Comparison of ENCODE assay signal across 19 cellular contexts in genomic region chr17:44466339-44466738, GRCh38.
"Had no signal": no experiment of that assay in that cellular context is flagged by ENCODE, and none has a peak within 500 bp of the region (broad histone marks: within the 10 kb centered on the region; RNA-seq: fewer than 3 reads in every experiment).

No MANE protein-coding gene starts in this region.

- H3K36me3 ChIP-seq: thoracic aorta had no signal

- H3K4me2 ChIP-seq: smooth muscle cell had no signal

- H3K27me3 ChIP-seq: body of pancreas, heart left ventricle, neutrophil, right atrium auricular region had no signal

- H3K4me3 Mint-ChIP-seq: activated naive CD4-positive, alpha-beta T cell treated with anti-CD3 and anti-CD28 coated beads, Interleukin-2, amount 10 ng/mL, durations not matched to agents 7 days and 5 days; dendritic cell treated with granulocyte-macrophage colony-stimulating factor and Interleukin-4, amounts not matched to agents 40 ng/mL and 50 ng/mL, for 4 days; naive B cell had no signal

- H3K27me3 Mint-ChIP-seq: activated naive CD4-positive, alpha-beta T cell treated with anti-CD3 and anti-CD28 coated beads, Interleukin-2, amount 10 ng/mL, durations not matched to agents 7 days and 5 days; dendritic cell treated with granulocyte-macrophage colony-stimulating factor and Interleukin-4, amounts not matched to agents 40 ng/mL and 50 ng/mL, for 4 days; naive B cell had no signal

- H3K27ac Mint-ChIP-seq: activated naive CD4-positive, alpha-beta T cell treated with anti-CD3 and anti-CD28 coated beads, Interleukin-2, amount 10 ng/mL, durations not matched to agents 7 days and 5 days; activated T-helper 2 cell treated with anti-CD3 and anti-CD28 coated beads, Interferon-gamma antibody, Interleukin-2, Interleukin-4, amounts not matched to agents 10 μg/mL and 5 μg/mL and 100 μg/mL, durations not matched to agents 14 hours and 24 hours and 36 hours; dendritic cell treated with granulocyte-macrophage colony-stimulating factor and Interleukin-4, amounts not matched to agents 40 ng/mL and 50 ng/mL, for 4 days had no signal

- ATAC-seq: activated CD4-positive, CD25-positive, alpha-beta regulatory T cell treated with anti-CD3 and anti-CD28 coated beads, Interleukin-2, amount 50 U/mL, for 24 hours; body of pancreas; heart left ventricle; left colon had no signal

- DNase-seq: activated CD4-positive, alpha-beta T cell treated with anti-CD3 and anti-CD28 coated beads, Interleukin-2, amount 50 U/mL, for 1 hour; activated naive CD4-positive, alpha-beta T cell treated with anti-CD3 and anti-CD28 coated beads, Interleukin-2, amount 10 ng/mL, durations not matched to agents 7 days and 5 days; activated T-cell treated with anti-CD3 and anti-CD28 coated beads for 4 hours; body of pancreas; cerebellar nuclear complex; effector memory CD4-positive, alpha-beta T cell; heart left ventricle; left colon; naive B cell; posterior cingulate gyrus; T-helper 9 cell had no signal

- H3K4me3 ChIP-seq: body of pancreas, heart left ventricle, right atrium auricular region, smooth muscle cell had no signal

- H3K9me3 Mint-ChIP-seq: activated naive CD4-positive, alpha-beta T cell treated with anti-CD3 and anti-CD28 coated beads, Interleukin-2, amount 10 ng/mL, durations not matched to agents 7 days and 5 days; activated T-helper 2 cell treated with anti-CD3 and anti-CD28 coated beads, Interferon-gamma antibody, Interleukin-2, Interleukin-4, amounts not matched to agents 10 μg/mL and 5 μg/mL and 100 μg/mL, durations not matched to agents 14 hours and 24 hours and 36 hours; dendritic cell treated with granulocyte-macrophage colony-stimulating factor and Interleukin-4, amounts not matched to agents 40 ng/mL and 50 ng/mL, for 4 days; naive B cell had no signal

- H3K27ac ChIP-seq: body of pancreas, epithelial cell of prostate, neutrophil had no signal

- H3K9me3 ChIP-seq: body of pancreas, neutrophil, right atrium auricular region, thoracic aorta had no signal
